1 cellular context compared by ENCODE assay signal in the genomic region with DNA sequence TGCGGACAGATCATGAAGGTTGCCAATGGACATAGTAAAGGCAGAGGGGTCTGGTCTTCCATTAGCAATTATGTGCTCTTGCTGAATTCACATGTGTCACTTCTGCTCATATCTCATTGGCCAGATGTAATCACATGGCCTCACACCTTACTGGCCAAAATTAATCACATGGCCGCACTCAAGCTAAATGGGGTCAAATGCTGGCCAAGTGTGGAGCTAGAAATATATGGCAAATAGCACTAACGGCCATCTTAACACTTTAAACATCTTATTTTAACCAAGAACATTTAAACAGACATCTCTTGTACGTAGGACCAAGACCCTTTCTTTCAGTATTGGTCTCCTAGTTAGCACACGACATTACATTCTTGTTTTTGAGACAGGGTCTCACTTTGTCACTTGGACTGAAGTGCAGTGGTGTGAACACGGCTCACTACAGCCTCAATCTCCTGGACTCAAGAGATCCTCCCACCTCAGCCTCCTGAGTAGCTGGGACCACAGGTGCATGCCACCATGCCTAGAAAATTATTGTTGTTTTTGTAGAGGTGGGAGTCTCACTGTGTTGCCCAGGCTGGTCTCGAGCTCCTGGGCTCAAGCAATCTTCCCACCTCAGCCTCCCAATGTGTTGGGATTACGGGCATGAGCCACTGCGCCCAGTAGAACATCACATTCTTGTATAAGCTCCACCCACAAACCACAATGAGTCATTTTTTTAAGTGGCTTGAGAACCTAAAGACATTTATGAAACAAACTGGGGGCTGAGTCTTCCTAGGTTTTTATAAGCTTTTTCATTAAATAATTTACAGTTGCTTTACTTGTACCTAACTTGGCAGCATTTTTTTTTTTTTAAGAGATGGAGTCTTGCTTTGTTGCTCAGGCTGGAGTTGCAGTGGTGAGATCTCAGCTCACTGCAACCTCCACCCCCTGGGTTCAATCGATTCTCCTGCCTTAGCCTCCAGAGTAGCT.
TF ChIP-seq lines count a peak whose summit lies in the region.

No MANE protein-coding gene starts in this region.

TF ChIP-seq in HEK293, 187 proteins besides CTCF, POLR2A, EP300 and RAD21 (continued from another document):
- TF ChIP-seq, protein P1, sequence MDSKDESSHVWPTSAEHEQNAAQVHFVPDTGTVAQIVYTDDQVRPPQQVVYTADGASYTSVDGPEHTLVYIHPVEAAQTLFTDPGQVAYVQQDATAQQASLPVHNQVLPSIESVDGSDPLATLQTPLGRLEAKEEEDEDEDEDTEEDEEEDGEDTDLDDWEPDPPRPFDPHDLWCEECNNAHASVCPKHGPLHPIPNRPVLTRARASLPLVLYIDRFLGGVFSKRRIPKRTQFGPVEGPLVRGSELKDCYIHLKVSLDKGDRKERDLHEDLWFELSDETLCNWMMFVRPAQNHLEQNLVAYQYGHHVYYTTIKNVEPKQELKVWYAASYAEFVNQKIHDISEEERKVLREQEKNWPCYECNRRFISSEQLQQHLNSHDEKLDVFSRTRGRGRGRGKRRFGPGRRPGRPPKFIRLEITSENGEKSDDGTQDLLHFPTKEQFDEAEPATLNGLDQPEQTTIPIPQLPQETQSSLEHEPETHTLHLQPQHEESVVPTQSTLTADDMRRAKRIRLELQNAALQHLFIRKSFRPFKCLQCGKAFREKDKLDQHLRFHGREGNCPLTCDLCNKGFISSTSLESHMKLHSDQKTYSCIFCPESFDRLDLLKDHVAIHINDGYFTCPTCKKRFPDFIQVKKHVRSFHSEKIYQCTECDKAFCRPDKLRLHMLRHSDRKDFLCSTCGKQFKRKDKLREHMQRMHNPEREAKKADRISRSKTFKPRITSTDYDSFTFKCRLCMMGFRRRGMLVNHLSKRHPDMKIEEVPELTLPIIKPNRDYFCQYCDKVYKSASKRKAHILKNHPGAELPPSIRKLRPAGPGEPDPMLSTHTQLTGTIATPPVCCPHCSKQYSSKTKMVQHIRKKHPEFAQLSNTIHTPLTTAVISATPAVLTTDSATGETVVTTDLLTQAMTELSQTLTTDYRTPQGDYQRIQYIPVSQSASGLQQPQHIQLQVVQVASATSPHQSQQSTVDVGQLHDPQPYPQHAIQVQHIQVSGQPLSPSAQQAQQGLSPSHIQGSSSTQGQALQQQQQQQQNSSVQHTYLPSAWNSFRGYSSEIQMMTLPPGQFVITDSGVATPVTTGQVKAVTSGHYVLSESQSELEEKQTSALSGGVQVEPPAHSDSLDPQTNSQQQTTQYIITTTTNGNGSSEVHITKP (tag by site-specific recombination; IDR thresholded peaks at IDR 0.05) = peak; percentile 99
- no peak for TF ChIP-seq ZNF391 (tag by site-specific recombination; IDR thresholded peaks at IDR 0.05; ENCODE audit: borderline replicate concordance, low read depth)
- TF ChIP-seq EGR2 (tag by site-specific recombination; IDR thresholded peaks at IDR 0.05; ENCODE audit: low read depth) = peak; percentile 32; the same call in 1 of the 2 replicates
- TF ChIP-seq ZBTB8A (tag by site-specific recombination; IDR thresholded peaks at IDR 0.05) = peak; percentile 77
- peak; percentile 73; the same call in 1 of the 2 replicates for TF ChIP-seq ZNF660 (tag by site-specific recombination; IDR thresholded peaks at IDR 0.05)
- TF ChIP-seq, protein P2, sequence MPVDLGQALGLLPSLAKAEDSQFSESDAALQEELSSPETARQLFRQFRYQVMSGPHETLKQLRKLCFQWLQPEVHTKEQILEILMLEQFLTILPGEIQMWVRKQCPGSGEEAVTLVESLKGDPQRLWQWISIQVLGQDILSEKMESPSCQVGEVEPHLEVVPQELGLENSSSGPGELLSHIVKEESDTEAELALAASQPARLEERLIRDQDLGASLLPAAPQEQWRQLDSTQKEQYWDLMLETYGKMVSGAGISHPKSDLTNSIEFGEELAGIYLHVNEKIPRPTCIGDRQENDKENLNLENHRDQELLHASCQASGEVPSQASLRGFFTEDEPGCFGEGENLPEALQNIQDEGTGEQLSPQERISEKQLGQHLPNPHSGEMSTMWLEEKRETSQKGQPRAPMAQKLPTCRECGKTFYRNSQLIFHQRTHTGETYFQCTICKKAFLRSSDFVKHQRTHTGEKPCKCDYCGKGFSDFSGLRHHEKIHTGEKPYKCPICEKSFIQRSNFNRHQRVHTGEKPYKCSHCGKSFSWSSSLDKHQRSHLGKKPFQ (tag by site-specific recombination; IDR thresholded peaks at IDR 0.05) = peak; percentile 80; the same call in 1 of the 2 replicates
- TF ChIP-seq SP3 (tag by site-specific recombination; IDR thresholded peaks at IDR 0.05) = peak; percentile 50
